8 cellular contexts compared by ENCODE assay signal in genomic region chr20:46132705-46133120, GRCh38. TPM values are rescaled to one million over a fixed set of nuclear protein-coding genes. Genes with fewer than 3 reads are reported as not detected.
DNase-seq lines count a peak whose midpoint lies in the region; ATAC-seq and TF ChIP-seq lines count a peak whose summit lies in the region.

No MANE protein-coding gene starts in this region.

- peak overlapping the region in 1 of 3 donors; percentile 69 for H3K27ac Mint-ChIP-seq in CD4-positive, CD25-positive, alpha-beta regulatory T cell

- intact Hi-C loops in left lung (cut with DNase I) = no loop called here

- H3K9me3 Mint-ChIP-seq in CD4-positive, CD25-positive, alpha-beta regulatory T cell = peaks cover 0 to 3% (median 0%) of the 10 kb centered on the region in 7 donors

- TF ChIP-seq CTCF in left lung (IDR thresholded peaks at IDR 0.05) = peak; percentile 64 to 84

- peaks cover 28% of the 10 kb centered on the region for H3K27me3 Mint-ChIP-seq in CD4-positive, CD25-positive, alpha-beta regulatory T cell

- peak overlapping the region in 1 of 4 donors; percentile 38 for H3K4me3 Mint-ChIP-seq in CD4-positive, CD25-positive, alpha-beta regulatory T cell

- no peaks in the 10 kb centered on the region for H3K36me3 Mint-ChIP-seq in CD4-positive, CD25-positive, alpha-beta regulatory T cell

- ATAC-seq in CD4-positive, CD25-positive, alpha-beta regulatory T cell (ENCODE audit: low read depth in 2 of 2) = peak; percentile 66 to 67
- ATAC-seq in left lung (peak; percentile 92), GM21717 (IDR thresholded peaks at IDR 0.05; ENCODE audit: unreplicated experiment) (no peak)

- in situ Hi-C loops in HAP-1 (cut with MboI; ENCODE audit: low sequenced_read_pairs) = loop anchor here (25.0 kb wide), 1 partner anchor 205 kb away; no protein-coding TSS in a partner anchor

- H3K4me3 ChIP-seq in CD4-positive, CD25-positive, alpha-beta regulatory T cell (ENCODE audit: low read depth, low read length) = no peak overlapping the region
- H3K4me3 ChIP-seq in HAP-1 = no peak overlapping the region
- H3K4me3 ChIP-seq in left lung = no peak overlapping the region

- H3K9me3 ChIP-seq in CD4-positive, CD25-positive, alpha-beta regulatory T cell (ENCODE audit: control insufficient read depth in 2 of 2, low read length in 2 of 2) = no peaks in the 10 kb centered on the region
- H3K9me3 ChIP-seq in HAP-1 (no peaks in the 10 kb centered on the region), left lung (no peaks in the 10 kb centered on the region)

- no peaks in the 10 kb centered on the region for H3K4me1 ChIP-seq in CD4-positive, CD25-positive, alpha-beta regulatory T cell (ENCODE audit: control insufficient read depth, insufficient read depth, low read length, poor library complexity, severe bottlenecking)
- H3K4me1 ChIP-seq in HAP-1 (no peaks in the 10 kb centered on the region), left lung (no peaks in the 10 kb centered on the region)

- H3K36me3 ChIP-seq in CD4-positive, CD25-positive, alpha-beta regulatory T cell (ENCODE audit: control insufficient read depth, insufficient read depth, low read length) = no peaks in the 10 kb centered on the region
- no peaks in the 10 kb centered on the region for H3K36me3 ChIP-seq in HAP-1 (replicated peaks)
- H3K36me3 ChIP-seq in left lung = peaks cover 0 to 12% of the 10 kb centered on the region in 2 donors

- no peak overlapping the region for H3K27ac ChIP-seq in CD4-positive, CD25-positive, alpha-beta regulatory T cell (ENCODE audit: insufficient read depth, low read length, poor library complexity, severe bottlenecking)
- no peak overlapping the region for H3K27ac ChIP-seq in left lung

- peak; percentile 28 to 55 (median 46) for DNase-seq in CD4-positive, CD25-positive, alpha-beta regulatory T cell
- DNase-seq in HAP-1 (ENCODE audit: low spot score in 2 of 2) (peak; percentile 59 to 85), NCI-H226 (peak; percentile 42), left lung (peak; percentile 52 to 92)
- DNase-seq in activated CD4-positive, CD25-positive, alpha-beta regulatory T cell treated with anti-CD3 and anti-CD28 coated beads, Interleukin-2, amount 50 U/mL, for 72 hours = peak; percentile 72
- DNase-seq in central memory CD4-positive, alpha-beta T cell = peak; percentile 32
- DNase-seq in stimulated activated CD4-positive, alpha-beta T cell treated with anti-CD3 and anti-CD28 coated beads, Interleukin-4, amount 100 ng/mL, for 24 hours = peak; percentile 57

- H3K4me1 Mint-ChIP-seq in CD4-positive, CD25-positive, alpha-beta regulatory T cell = peaks cover 0 to 6% (median 0%) of the 10 kb centered on the region in 4 donors

- peaks cover 5% of the 10 kb centered on the region for H3K27me3 ChIP-seq in CD4-positive, CD25-positive, alpha-beta regulatory T cell (ENCODE audit: control insufficient read depth, insufficient read depth, low read length)
- peaks cover 33% of the 10 kb centered on the region; the same call in 1 of the 2 replicates for H3K27me3 ChIP-seq in HAP-1 (ENCODE audit: low read depth)
- H3K27me3 ChIP-seq in left lung = peaks cover 0 to 72% of the 10 kb centered on the region in 2 donors

RNA-seq across cellular contexts. Expression of gene CD40, which starts 14.6 kb away (rescaled TPM):
- 1.7 TPM for total RNA-seq in CD4-positive, CD25-positive, alpha-beta regulatory T cell
- 1 to 10 TPM; 3.9 to 8.7 (median 7.5) TPM for polyA plus RNA-seq in CD4-positive, CD25-positive, alpha-beta regulatory T cell
- total RNA-seq in left lung = 10 to 100 TPM; 22.3 to 27.6 TPM

RNA-seq across cellular contexts. Expression of gene NCOA5, which starts 43.0 kb away (rescaled TPM):
- 20.1 TPM for total RNA-seq in CD4-positive, CD25-positive, alpha-beta regulatory T cell
- polyA plus RNA-seq in CD4-positive, CD25-positive, alpha-beta regulatory T cell = 10 to 100 TPM; 28.9 to 38.5 (median 33.0) TPM
- 10 to 100 TPM; 20.6 to 23.8 TPM for total RNA-seq in left lung
